ENCODE assay signal across 8 cellular contexts in the genomic region with DNA sequence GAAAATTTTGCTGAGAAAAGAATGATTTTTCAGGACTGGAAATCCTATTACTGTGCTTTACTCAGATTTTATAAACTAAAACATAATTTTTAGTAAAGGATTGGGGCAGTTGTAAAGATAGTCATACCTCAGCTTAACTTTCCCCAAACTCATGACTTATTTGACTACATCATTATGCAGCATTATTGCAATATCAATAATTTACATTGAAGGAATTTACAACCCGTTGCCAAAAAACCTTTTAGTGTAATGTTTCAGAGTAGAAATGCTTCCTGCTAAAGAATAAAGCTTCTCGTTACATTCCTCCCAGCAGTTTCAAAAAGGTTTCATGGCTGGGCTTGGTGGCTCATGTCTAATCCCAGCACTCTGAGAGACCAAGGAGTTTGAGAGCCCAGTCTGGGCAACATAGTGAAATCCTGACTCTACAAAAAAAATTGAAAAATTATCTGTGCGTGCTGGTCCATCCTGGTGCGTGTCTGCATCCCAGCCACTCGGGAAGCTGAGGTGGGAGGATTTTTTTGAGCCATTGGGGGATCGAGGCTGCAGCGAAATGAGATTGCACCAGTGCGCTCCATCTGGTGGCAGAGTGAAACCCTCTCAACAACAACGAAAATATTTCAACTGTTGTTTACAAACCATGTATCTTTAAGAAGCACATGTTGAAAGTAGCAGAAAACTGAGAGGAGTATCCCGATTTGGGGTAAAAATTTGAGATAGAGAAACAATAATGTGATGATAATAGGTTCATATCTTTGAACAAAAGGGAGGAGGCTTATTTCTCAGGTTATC. TPM values are rescaled to one million over a fixed set of nuclear protein-coding genes. Genes with fewer than 3 reads are reported as not detected.
A peak's percentile ranks its signal among the peaks of the same experiment; 100 is the strongest.
DNase-seq lines count a peak whose midpoint lies in the region; ATAC-seq and TF ChIP-seq lines count a peak whose summit lies in the region.

No MANE protein-coding gene starts in this region.

- no peak overlapping the region for H4K91ac ChIP-seq in mesenchymal stem cell (ENCODE audit: low read length)

- peak overlapping the region; percentile 96 for H3K27ac Mint-ChIP-seq in chondrocyte (ENCODE audit: unreplicated experiment)

- no peak overlapping the region for H2AK5ac ChIP-seq in mesenchymal stem cell (ENCODE audit: low read length, severe bottlenecking)

- H3K9me3 ChIP-seq in mesenchymal stem cell (ENCODE audit: control insufficient read depth, low read length) (no peaks in the 10 kb centered on the region), upper lobe of right lung (no peaks in the 10 kb centered on the region), SJCRH30 (replicated peaks) (no peaks in the 10 kb centered on the region)

- no peaks in the 10 kb centered on the region for H3K27me3 ChIP-seq in mesenchymal stem cell (ENCODE audit: control insufficient read depth in 1 of 2, insufficient read depth in 1 of 2, low read length in 2 of 2)
- H3K27me3 ChIP-seq in upper lobe of right lung, result no peaks in the 10 kb centered on the region
- H3K27me3 ChIP-seq in SJCRH30, result no peaks in the 10 kb centered on the region

- H4K8ac ChIP-seq in mesenchymal stem cell (ENCODE audit: low read length), result no peak overlapping the region

- no peaks in the 10 kb centered on the region for H3K9me3 Mint-ChIP-seq in chondrocyte (ENCODE audit: low read depth)

- peak overlapping the region; percentile 60 for H3K4me2 ChIP-seq in mesenchymal stem cell (ENCODE audit: low read length, poor library complexity, severe bottlenecking)

- ATAC-seq in upper lobe of right lung, result no peak
- ATAC-seq in GM21825 (IDR thresholded peaks at IDR 0.05; ENCODE audit: unreplicated experiment), result no peak

- H3K4me1 ChIP-seq in mesenchymal stem cell (ENCODE audit: control insufficient read depth, insufficient read depth, low read depth, low read length) (peaks cover 7% of the 10 kb centered on the region), upper lobe of right lung (peaks cover 60% of the 10 kb centered on the region), SJCRH30 (peaks cover 11% of the 10 kb centered on the region; the same call in 1 of the 2 replicates)

- H3K4ac ChIP-seq in mesenchymal stem cell (ENCODE audit: low read depth in 1 of 2, low read length in 2 of 2), result no peak overlapping the region

- WGBS in mesenchymal stem cell, result 7% methylated on average over 6 of the region's 10 CpGs

- H3K9ac ChIP-seq in mesenchymal stem cell (ENCODE audit: low read length), result peak overlapping the region; percentile 95

- peaks cover 74% of the 10 kb centered on the region for H3K4me1 Mint-ChIP-seq in chondrocyte (ENCODE audit: low read depth)

- H3K27me3 Mint-ChIP-seq in chondrocyte (ENCODE audit: low read depth), result no peaks in the 10 kb centered on the region

- no peak overlapping the region for H3K23ac ChIP-seq in mesenchymal stem cell (ENCODE audit: low read length in 2 of 2)

- H3K4me3 ChIP-seq in mesenchymal stem cell (ENCODE audit: insufficient read depth in 1 of 2, low read depth in 1 of 2, low read length in 2 of 2) (peak overlapping the region in 1 of 2 experiments; percentile 90), upper lobe of right lung (peak overlapping the region; percentile 3), SJCRH30 (no peak overlapping the region)

- H3K79me1 ChIP-seq in mesenchymal stem cell (replicated peaks; ENCODE audit: low read length, poor library complexity, severe bottlenecking), result no peaks in the 10 kb centered on the region

- H3K18ac ChIP-seq in mesenchymal stem cell (ENCODE audit: low read depth in 1 of 2, low read length in 2 of 2), result no peak overlapping the region

- in situ Hi-C loops in ACHN (cut with HindIII; ENCODE audit: low pct_ligation_motif_present, low pct_unique_long_range_greater_than_20kb, low sequenced_read_pairs), result no loop called here
- in situ Hi-C loops in SK-MEL-5 (cut with HindIII; ENCODE audit: low pct_unique_long_range_greater_than_20kb, low sequenced_read_pairs), result loop anchor here (10.0 kb wide), 3 partner anchors 64 to 344 kb away; a partner anchor contains a TSS

- H3K27ac ChIP-seq in mesenchymal stem cell (ENCODE audit: low read length, poor library complexity, severe bottlenecking) (no peak overlapping the region), upper lobe of right lung (no peak overlapping the region), SJCRH30 (no peak overlapping the region)

- H2BK15ac ChIP-seq in mesenchymal stem cell (ENCODE audit: low read depth, poor library complexity, severe bottlenecking), result no peak overlapping the region

- POLR2A ChIA-PET in GM10248 (lab: Yijun Ruan, JAX), result interaction anchor here (0.7 to 2.0 kb wide), 3 partner anchors 51 to 197 kb away, joined by 3 to 15 read pairs (median 6); a partner anchor contains a TSS

- H3K14ac ChIP-seq in mesenchymal stem cell (ENCODE audit: low read length in 2 of 2), result no peak overlapping the region

- peak; percentile 50 for DNase-seq in ACHN
- DNase-seq in GM10248 (ENCODE audit: extremely low spot score), result no peak
- peak; percentile 62 for DNase-seq in SK-MEL-5 (ENCODE audit: low read depth, low spot score)
- no peak for DNase-seq in chondrocyte (ENCODE audit: low spot score)
- peak; percentile 79 for DNase-seq in mesenchymal stem cell
- no peak for DNase-seq in upper lobe of right lung
- no peak for DNase-seq in SJCRH30

- no peak overlapping the region for H2BK5ac ChIP-seq in mesenchymal stem cell (ENCODE audit: low read depth, low read length, poor library complexity, severe bottlenecking)

- TF ChIP-seq CTCF in GM10248 (IDR thresholded peaks at IDR 0.05; ENCODE audit: control extremely low read depth, extremely low read depth, low read depth, missing control alignments), result peak; percentile 48
- TF ChIP-seq CTCF in chondrocyte (IDR thresholded peaks at IDR 0.05), result peak; percentile 79
- peak; percentile 51 for TF ChIP-seq CTCF in upper lobe of right lung (IDR thresholded peaks at IDR 0.05)

- intact Hi-C loops in upper lobe of right lung (cut with DNase I), result no loop called here

- no peak overlapping the region for H2BK12ac ChIP-seq in mesenchymal stem cell (ENCODE audit: low read length in 2 of 2)

- CTCF ChIA-PET in GM10248 (lab: Yijun Ruan, JAX), result interaction anchor here (0.8 to 4.9 kb wide), 17 partner anchors 10 to 352 kb away, joined by 3 to 45 read pairs (median 4); no protein-coding TSS in a partner anchor

- H2AFZ ChIP-seq in mesenchymal stem cell (ENCODE audit: low read depth, low read length), result no peak overlapping the region

- no peaks in the 10 kb centered on the region for H3K36me3 Mint-ChIP-seq in chondrocyte (ENCODE audit: low read depth)

- H2BK120ac ChIP-seq in mesenchymal stem cell (ENCODE audit: low read depth, low read length), result no peak overlapping the region

- H3K36me3 ChIP-seq in mesenchymal stem cell (ENCODE audit: control insufficient read depth in 1 of 2, insufficient read depth in 2 of 2, low read depth in 1 of 2, low read length in 2 of 2), result no peaks in the 10 kb centered on the region
- no peaks in the 10 kb centered on the region for H3K36me3 ChIP-seq in upper lobe of right lung
- H3K36me3 ChIP-seq in SJCRH30, result peaks cover 24% of the 10 kb centered on the region

- H3K4me3 Mint-ChIP-seq in chondrocyte (ENCODE audit: unreplicated experiment), result peak overlapping the region; percentile 33

RNA-seq across cellular contexts. Expression of a gene that starts 4.4 kb away (rescaled TPM):
- total RNA-seq in SK-MEL-5 (2014; rRNA removed; shearing (Covaris generic)), result 76.4 and 82.0 TPM in 2 replicates
- 53.2 and 75.1 TPM in 2 replicates for polyA plus RNA-seq in SK-MEL-5 (2015; cell fraction: cytosol; rRNA removed)
- polyA plus RNA-seq in SK-MEL-5 (2015; cell fraction: nucleus; rRNA removed), result 56.3 and 76.6 TPM in 2 replicates
- total RNA-seq in chondrocyte (31.1 to 47.0 TPM (median 32.7 TPM) in 3 replicates), upper lobe of right lung (61.7 TPM)
- 101 TPM for polyA plus RNA-seq in mesenchymal stem cell (2013, experiment 1 of 2)
- polyA plus RNA-seq in mesenchymal stem cell (2013, experiment 2 of 2), result 104 TPM
- 181 and 193 TPM in 2 replicates for total RNA-seq in SJCRH30 (2014; rRNA removed; shearing (Covaris generic))

Comparison
In these comparisons a context has a peak if more than half of its experiments do, and no peak if none do; other contexts are left out.
1. DNase-seq: peak in ACHN (single experiment), SK-MEL-5 (single experiment) and mesenchymal stem cell (single experiment); none in GM10248 (single experiment), chondrocyte (single experiment), upper lobe of right lung (single experiment) and SJCRH30 (0 of 2).
2. Peak in every context shown above with its lines, with median percentiles within 50 percentile points of each other: CTCF ChIP-seq.